In the genomic region with DNA sequence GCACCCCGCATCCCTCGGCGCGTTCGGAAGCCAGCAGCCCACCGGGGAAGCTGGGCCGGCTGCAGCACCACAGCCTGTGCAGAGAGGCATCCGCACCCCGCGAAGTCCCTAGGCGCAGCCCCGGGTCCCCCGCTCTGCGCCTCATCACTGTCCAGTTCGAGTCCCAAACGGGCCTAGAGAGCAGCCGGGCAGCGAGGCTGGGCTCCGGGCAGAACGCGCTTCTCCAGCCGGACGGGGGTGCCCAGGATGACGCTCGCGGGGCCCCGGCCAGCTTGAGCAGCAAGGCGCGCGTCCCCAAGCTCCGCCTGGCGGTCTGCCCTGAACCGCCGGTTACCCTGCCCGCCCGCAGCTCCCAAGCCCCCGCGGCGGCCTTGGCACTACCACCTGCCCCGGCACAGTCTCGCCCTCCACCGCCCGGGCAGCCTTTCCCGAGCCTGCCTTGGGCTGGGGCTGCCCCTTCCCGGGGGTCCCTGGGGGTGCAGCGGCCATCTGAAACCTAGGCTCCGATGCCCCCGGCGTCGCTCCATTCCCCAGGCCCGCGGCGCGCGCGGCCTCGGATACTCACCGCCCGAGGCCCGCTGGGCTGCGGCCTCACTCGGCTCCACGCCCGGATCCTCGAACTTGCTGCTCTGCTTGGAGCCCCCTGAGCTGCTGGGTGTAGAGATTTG, we compare ENCODE assay signal across 8 cellular contexts. TPM values are rescaled to one million over a fixed set of nuclear protein-coding genes. Genes with fewer than 3 reads are reported as not detected.
DNase-seq lines count a peak whose midpoint lies in the region; ATAC-seq, FAIRE-seq and TF ChIP-seq lines count a peak whose summit lies in the region.

No MANE protein-coding gene starts in this region.

- ATAC-seq in HG03432 (IDR thresholded peaks at IDR 0.05; ENCODE audit: unreplicated experiment) (peak; percentile 50), GM21515 (IDR thresholded peaks at IDR 0.05; ENCODE audit: unreplicated experiment) (no peak)

- H3K27me3 ChIP-seq in A673 (replicated peaks; ENCODE audit: insufficient read depth, low read depth, low read length, poor library complexity), result no peaks in the 10 kb centered on the region
- no peaks in the 10 kb centered on the region for H3K27me3 ChIP-seq in SK-N-SH (ENCODE audit: insufficient read depth)
- peaks cover 24% of the 10 kb centered on the region for H3K27me3 ChIP-seq in iPS-15b (ENCODE audit: control insufficient read depth, insufficient read depth, low read length)

- no peaks in the 10 kb centered on the region for H3K36me3 ChIP-seq in A673 (ENCODE audit: insufficient read depth, low read length, poor library complexity, severe bottlenecking)
- H3K36me3 ChIP-seq in SK-N-SH (replicated peaks in 1 of 2; ENCODE audit: control insufficient read depth in 1 of 2, insufficient read depth in 2 of 2, low read length in 1 of 2), result no peaks in the 10 kb centered on the region
- no peaks in the 10 kb centered on the region for H3K36me3 ChIP-seq in iPS-15b (ENCODE audit: control insufficient read depth, insufficient read depth, low read length)

- H3K27ac ChIP-seq in A673 (ENCODE audit: low read depth, low read length, poor library complexity, severe bottlenecking), result peak overlapping the region; percentile 35
- no peak overlapping the region; a peak in 1 of 4 replicates for H3K27ac ChIP-seq in SK-N-SH (ENCODE audit: low read depth in 2 of 2, low read length in 1 of 2)

- H3F3A ChIP-seq in SK-N-SH (replicated peaks; ENCODE audit: insufficient read depth), result no peaks in the 10 kb centered on the region

- H3K4me1 ChIP-seq in A673 (ENCODE audit: insufficient read depth, low read length, poor library complexity, severe bottlenecking) (no peaks in the 10 kb centered on the region), SK-N-SH (ENCODE audit: control insufficient read depth in 1 of 2, insufficient read depth in 2 of 2, low read depth in 1 of 2, low read length in 1 of 2) (no peaks in the 10 kb centered on the region; a peak in 1 of 4 replicates), iPS-15b (ENCODE audit: control insufficient read depth, insufficient read depth, low read length) (peaks cover 4% of the 10 kb centered on the region)

- TF ChIP-seq CTCF in A673 (conservative IDR thresholded peaks at IDR 0.05; ENCODE audit: low read depth, low read length) (peak; percentile 32), SK-N-SH (IDR thresholded peaks at IDR 0.05) (peak; percentile 21), astrocyte of the cerebellum (IDR thresholded peaks at IDR 0.05; ENCODE audit: low read depth, low read length, missing control alignments) (no peak)

- H3K4me3 ChIP-seq in A673 (ENCODE audit: low read depth, low read length, poor library complexity, severe bottlenecking) (peak overlapping the region; percentile 64), SK-N-SH (ENCODE audit: low read depth in 2 of 2, low read length in 1 of 2) (peak overlapping the region; percentile 56 to 66), astrocyte of the cerebellum (ENCODE audit: low read depth, low read length) (peak overlapping the region; percentile 54), iPS-15b (ENCODE audit: low read depth, low read length) (peak overlapping the region; percentile 56)

- H3K79me2 ChIP-seq in SK-N-SH (ENCODE audit: insufficient read depth), result no peaks in the 10 kb centered on the region

- peak overlapping the region; percentile 83 for H2AFZ ChIP-seq in SK-N-SH (ENCODE audit: low read depth)

- no peak for TF ChIP-seq EP300 in SK-N-SH (IDR thresholded peaks at IDR 0.05; ENCODE audit: borderline replicate concordance in 1 of 2, low read depth in 1 of 2, low read length in 1 of 2)

- peak overlapping the region; percentile 94 for H3K4me2 ChIP-seq in SK-N-SH

- WGBS in SK-N-SH (ENCODE audit: low lambda C conversion rate), result 0% methylated on average over 12 of the region's 65 CpGs

- no TSS peak for BruUV-seq in A673 (replicated peaks; lab: Mats Ljungman, UMichigan)

- intact Hi-C loops in A673 (cut with micrococcal nuclease; ENCODE audit: unreplicated experiment), result loop anchor here (5.0 kb wide), 1 partner anchor 94 kb away; no protein-coding TSS in a partner anchor

- no peaks in the 10 kb centered on the region for H3K9me2 ChIP-seq in SK-N-SH

- in situ Hi-C loops in astrocyte of the cerebellum (cut with HindIII; ENCODE audit: low sequenced_read_pairs), result no loop called here

- no peaks in the 10 kb centered on the region for H3K9me3 ChIP-seq in A673 (ENCODE audit: low read depth, low read length, poor library complexity, severe bottlenecking)
- H3K9me3 ChIP-seq in SK-N-SH, result no peaks in the 10 kb centered on the region
- no peaks in the 10 kb centered on the region for H3K9me3 ChIP-seq in iPS-15b (ENCODE audit: control insufficient read depth, insufficient read depth, low read length)

- no peak for TF ChIP-seq RAD21 in SK-N-SH (IDR thresholded peaks at IDR 0.05; ENCODE audit: low read length)

- H4K20me1 ChIP-seq in SK-N-SH (ENCODE audit: insufficient read depth), result no peaks in the 10 kb centered on the region

- CTCF ChIA-PET in A673 (lab: Charles Lee) (interaction anchor here (0.5 to 1.0 kb wide), 3 partner anchors 18 to 92 kb away, joined by 3 to 6 read pairs (median 3); no protein-coding TSS in a partner anchor), SK-N-SH (lab: Yijun Ruan, JAX) (interaction anchor here (0.7 to 5.8 kb wide), 25 partner anchors 9 to 286 kb away, joined by 3 to 69 read pairs (median 5); a partner anchor contains a TSS)

- DNase-seq in A673 (ENCODE audit: low spot score) (peak; percentile 59), GM12892 (ENCODE audit: insufficient read length) (peak; percentile 39), SK-N-SH (peak; percentile 82), astrocyte of the cerebellum (ENCODE audit: low read depth) (peak; percentile 27), retina (peak; percentile 94)

- POLR2A ChIA-PET in A673 (lab: Charles Lee; ENCODE audit: low non-redundant PET) (no interaction called here), SK-N-SH (lab: Yijun Ruan, JAX) (interaction anchor here (2.3 kb wide), 1 partner anchor 147 kb away, joined by 11 read pairs; a partner anchor contains a TSS)

- peak; percentile 38 for FAIRE-seq in GM12892 (lab: Jason Lieb, UNC)

- no peak for TF ChIP-seq POLR2A in GM12892 (IDR thresholded peaks at IDR 0.05; ENCODE audit: low read depth, low read length)

- peak overlapping the region; percentile 53; the same call in 1 of the 2 replicates for H3K9ac ChIP-seq in SK-N-SH
- no peak overlapping the region for H3K9ac ChIP-seq in iPS-15b (ENCODE audit: low read depth, low read length)

TF ChIP-seq in SK-N-SH, 30 proteins besides CTCF, POLR2A, EP300 and RAD21:
- no peak for TF ChIP-seq ELF1 (IDR thresholded peaks at IDR 0.05)
- TF ChIP-seq, protein P1, sequence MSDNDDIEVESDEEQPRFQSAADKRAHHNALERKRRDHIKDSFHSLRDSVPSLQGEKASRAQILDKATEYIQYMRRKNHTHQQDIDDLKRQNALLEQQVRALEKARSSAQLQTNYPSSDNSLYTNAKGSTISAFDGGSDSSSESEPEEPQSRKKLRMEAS (IDR thresholded peaks at IDR 0.05; ENCODE audit: low read depth), result peak; percentile 51; the same call in 1 of the 2 replicates

RNA-seq across cellular contexts. Expression of a gene that starts 0.6 kb away (rescaled TPM):
- total RNA-seq in A673 (2021), result 2.2 and 3.0 TPM in 2 replicates
- polyA plus RNA-seq in GM12892 (2012; ENCODE audit: missing spikeins), result 0.49 TPM
- 0.73 and 0.90 TPM in 2 replicates for polyA plus RNA-seq in SK-N-SH (2012; rRNA removed)
- polyA plus RNA-seq in SK-N-SH (2012; cell fraction: cytosol; rRNA removed), result 0.72 and 1.1 TPM in 2 replicates
- polyA plus RNA-seq in SK-N-SH (2012; cell fraction: nucleus; rRNA removed), result 0.61 and 0.71 TPM in 2 replicates

Comparison
In these comparisons a context has a peak if more than half of its experiments do, and no peak if none do; other contexts are left out.
1. DNase-seq: peak in every context shown above with its lines; median percentile 94 in retina; 82 in SK-N-SH; 59 in A673; 39 in GM12892; 27 in astrocyte of the cerebellum.